In the genomic region with DNA sequence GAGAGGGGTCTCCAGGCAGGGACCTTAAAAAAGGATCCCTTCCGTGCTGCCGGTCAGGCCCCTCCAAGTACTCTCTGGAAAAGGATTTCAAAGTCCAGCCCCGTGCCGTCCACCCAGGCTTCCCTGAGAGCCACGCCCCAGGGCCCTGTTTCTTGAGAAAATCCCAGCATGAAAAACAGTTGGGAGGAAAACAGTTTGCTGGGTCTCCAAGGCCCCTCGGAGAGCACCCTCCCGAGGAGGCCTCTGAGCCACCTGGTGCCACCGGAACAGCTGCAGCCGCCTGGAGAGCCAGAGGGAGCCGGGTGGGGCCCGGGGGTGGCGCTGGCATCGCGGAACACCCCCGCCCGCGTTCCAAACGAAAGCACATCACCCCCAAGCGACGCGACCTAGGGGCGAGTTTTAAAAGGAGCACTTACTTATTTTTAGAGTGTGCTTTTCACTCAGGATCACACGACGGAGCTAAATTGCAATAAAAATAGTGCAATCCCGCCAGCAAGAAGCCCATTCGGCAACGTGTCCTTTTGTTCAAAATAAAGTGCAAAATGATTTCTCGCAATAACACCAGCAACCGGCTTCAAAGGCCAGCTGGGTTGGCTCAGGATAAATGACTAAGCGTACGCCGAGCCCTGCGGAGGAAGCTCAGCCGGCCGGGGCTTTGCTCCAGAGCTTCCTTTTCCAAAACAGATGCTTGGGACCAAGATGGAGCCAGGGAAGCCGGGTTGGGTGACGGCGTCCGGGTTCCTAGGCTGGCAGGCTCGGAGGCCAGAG, we compare ENCODE assay signal across 18 cellular contexts.
A peak's percentile ranks its signal among the peaks of the same experiment; 100 is the strongest.
DNase-seq lines count a peak whose midpoint lies in the region; ATAC-seq, FAIRE-seq and TF ChIP-seq lines count a peak whose summit lies in the region.
"Had no signal": no experiment of that assay in that cellular context is flagged by ENCODE, and none has a peak within 500 bp of the region (broad histone marks: within the 10 kb centered on the region; RNA-seq: fewer than 3 reads in every experiment).

No MANE protein-coding gene starts in this region.

- POLR2A ChIA-PET in K562 (lab: Yijun Ruan, JAX): interaction anchor here (0.9 kb wide), 1 partner anchor 21 kb away, joined by 3 read pairs; no protein-coding TSS in a partner anchor

- H2AFZ ChIP-seq in K562 (ENCODE audit: low read depth, low read length): no peak overlapping the region

- ATAC-seq in K562: no peak
- ATAC-seq in left ventricle myocardium superior: peak; percentile 28
- ATAC-seq in HG02798 (IDR thresholded peaks at IDR 0.05; ENCODE audit: poor library complexity, unreplicated experiment): no peak
- ATAC-seq: activated CD4-positive, CD25-positive, alpha-beta regulatory T cell treated with anti-CD3 and anti-CD28 coated beads, Interleukin-2, amount 50 U/mL, for 24 hours; left lung; T-cell had no signal

- peak; percentile 17 for DNase-seq in NCI-H146 (lab: John Stamatoyannopoulos, UW)
- no peak for DNase-seq in NCI-H146 treated with DMSO at 0.1 percent for 48 hours (lab: John Stamatoyannopoulos, UW; ENCODE audit: unreplicated experiment)
- DNase-seq in K562 (ENCODE audit: extremely low read depth in 1 of 4, low spot score in 3 of 4): no peak
- DNase-seq in left ventricle myocardium superior: no peak
- DNase-seq in tibial nerve (ENCODE audit: low spot score in 2 of 2): no peak
- no peak for DNase-seq in 8988T
- DNase-seq: activated T-cell treated with anti-CD3 and anti-CD28 coated beads for 4 hours; KG1; NCI-H187 treated with DMSO at 0.1 percent for 48 hours; stimulated activated CD8-positive, alpha-beta memory T cell treated with anti-CD3 and anti-CD28 coated beads, Interleukin-4, amount 100 ng/mL, for 48 hours; T-cell had no signal

- CTCF ChIA-PET in K562 (lab: Yijun Ruan, JAX; ENCODE audit: low intra/inter-chr PET ratio): no interaction called here

- TF ChIP-seq POLR2A in K562 (conservative IDR thresholded peaks at IDR 0.05): no peak
- no peak for TF ChIP-seq POLR2A in tibial nerve (IDR thresholded peaks at IDR 0.05)

- no peaks in the 10 kb centered on the region for H3K9me1 ChIP-seq in K562 (ENCODE audit: control insufficient read depth, insufficient read depth, low read length)

- H3K36me3 ChIP-seq in K562 (ENCODE audit: control insufficient read depth, insufficient read depth, low read length): no peaks in the 10 kb centered on the region
- H3K36me3 ChIP-seq in skeletal muscle satellite cell (ENCODE audit: insufficient read depth, low read length): no peaks in the 10 kb centered on the region
- no peaks in the 10 kb centered on the region for H3K36me3 ChIP-seq in tibial nerve
- H3K36me3 ChIP-seq: left lung, upper lobe of left lung had no signal

- H3K9me3 ChIP-seq in K562 (replicated peaks; ENCODE audit: control insufficient read depth, insufficient read depth, low read depth, low read length): peaks cover 4% of the 10 kb centered on the region
- H3K9me3 ChIP-seq in skeletal muscle satellite cell (replicated peaks; ENCODE audit: low read length): peaks cover 10% of the 10 kb centered on the region
- H3K9me3 ChIP-seq in tibial nerve: peaks cover 0 to 23% (median 0%) of the 10 kb centered on the region in 4 donors

- no peak overlapping the region for H3K4me3 ChIP-seq in K562
- peak overlapping the region; percentile 51 for H3K4me3 ChIP-seq in skeletal muscle satellite cell (ENCODE audit: low read length)
- peak overlapping the region in 1 of 4 donors; percentile 7 for H3K4me3 ChIP-seq in tibial nerve
- H3K4me3 ChIP-seq: left lung, upper lobe of left lung had no signal

- peaks cover 18 to 64% of the 10 kb centered on the region in 2 experiments; a peak in 3 of 5 replicates for H3K27me3 ChIP-seq in K562 (ENCODE audit: control insufficient read depth in 2 of 2, insufficient read depth in 2 of 2, low read length in 2 of 2)
- peaks cover 36% of the 10 kb centered on the region for H3K27me3 ChIP-seq in skeletal muscle satellite cell (ENCODE audit: control insufficient read depth, insufficient read depth, low read length)
- peaks cover 0 to 71% of the 10 kb centered on the region in 2 donors for H3K27me3 ChIP-seq in tibial nerve

- no peak for TF ChIP-seq RAD21 in K562 (CRISPR knock-in tag; conservative IDR thresholded peaks at IDR 0.05 in 1 of 2, IDR thresholded peaks at IDR 0.05 in 1 of 2)

- WGBS in K562 (ENCODE audit: insufficient coverage, low coverage, missing lambda C conversion rate): under 1% methylated on average over 39 of the region's 40 CpGs
- 36 to 44% methylated on average over 25 to 36 of the region's 40 CpGs for WGBS in tibial nerve, 2 donors

- FAIRE-seq in K562 (lab: Jason Lieb, UNC): no peak
- FAIRE-seq: A204.1, D721Med had no signal

- H4K20me1 ChIP-seq in K562 (replicated peaks; ENCODE audit: control insufficient read depth, insufficient read depth, low read length): peaks cover 5% of the 10 kb centered on the region; the same call in 1 of the 2 replicates

- in situ Hi-C loops in K562 (cut with MboI): no loop called here

- H3K4me2 ChIP-seq in K562 (ENCODE audit: insufficient read depth, low read length) (no peak overlapping the region), skeletal muscle satellite cell (ENCODE audit: low read length) (peak overlapping the region; percentile 77)

- TF ChIP-seq CTCF in K562 (IDR thresholded peaks at IDR 0.05 in 2 of 3, conservative IDR thresholded peaks at IDR 0.05 in 1 of 3; ENCODE audit: insufficient read depth in 2 of 3, low read depth in 1 of 3, low read length in 3 of 3) (no peak), tibial nerve (IDR thresholded peaks at IDR 0.05) (no peak)

- BruUV-seq in K562 (replicated peaks; lab: Mats Ljungman, UMichigan): no TSS peak

- H3K79me2 ChIP-seq in K562 (ENCODE audit: control insufficient read depth, insufficient read depth, low read length): no peaks in the 10 kb centered on the region

- H3K9ac ChIP-seq in K562 (ENCODE audit: insufficient read depth in 1 of 2, low read depth in 2 of 2, low read length in 2 of 2): no peak overlapping the region
- H3K9ac ChIP-seq in skeletal muscle satellite cell (ENCODE audit: low read depth, low read length): peak overlapping the region; percentile 42

- no peak for TF ChIP-seq EP300 in K562 (IDR thresholded peaks at IDR 0.05; ENCODE audit: low read length)
- TF ChIP-seq EP300 in tibial nerve (IDR thresholded peaks at IDR 0.05): no peak

- H3K27ac ChIP-seq in K562 (ENCODE audit: extremely low read depth, low read depth, low read length) (no peak overlapping the region), tibial nerve (no peak overlapping the region)
- H3K27ac ChIP-seq: left lung, upper lobe of left lung had no signal

- intact Hi-C loops in K562 (cut with micrococcal nuclease): no loop called here
- intact Hi-C loops in left ventricle myocardium superior (cut with micrococcal nuclease): no loop called here

- peaks cover 0 to 10% of the 10 kb centered on the region in 2 experiments; a peak in 2 of 5 replicates for H3K4me1 ChIP-seq in K562 (replicated peaks in 1 of 2; ENCODE audit: control insufficient read depth in 2 of 2, insufficient read depth in 2 of 2, low read length in 2 of 2)
- H3K4me1 ChIP-seq in skeletal muscle satellite cell (ENCODE audit: control insufficient read depth, insufficient read depth, low read length): peaks cover 17% of the 10 kb centered on the region
- peaks cover 0 to 15% (median 0%) of the 10 kb centered on the region in 4 donors for H3K4me1 ChIP-seq in tibial nerve
- H3K4me1 ChIP-seq: left lung, upper lobe of left lung had no signal

TF ChIP-seq in K562, 482 proteins besides CTCF, POLR2A, EP300 and RAD21:
- TF ChIP-seq ZNF830 (CRISPR knock-in tag; IDR thresholded peaks at IDR 0.05) (no peak), HNRNPLL (IDR thresholded peaks at IDR 0.05; ENCODE audit: low read depth, low read length, poor library complexity, severe bottlenecking) (peak; percentile 47)
